ENCODE assay signal across 8 cellular contexts in genomic region chr16:2715519-2715918, GRCh38. TPM values are rescaled to one million over a fixed set of nuclear protein-coding genes. Genes with fewer than 3 reads are reported as not detected.
A peak's percentile ranks its signal among the peaks of the same experiment; 100 is the strongest.
DNase-seq lines count a peak whose midpoint lies in the region; ATAC-seq and TF ChIP-seq lines count a peak whose summit lies in the region.

No MANE protein-coding gene starts in this region.

- H3K27ac Mint-ChIP-seq in CD4-positive, CD25-positive, alpha-beta regulatory T cell, result no peak overlapping the region

- peaks cover 0 to 13% (median 2%) of the 10 kb centered on the region in 4 donors for H3K4me1 Mint-ChIP-seq in CD4-positive, CD25-positive, alpha-beta regulatory T cell

- ATAC-seq in CD4-positive, CD25-positive, alpha-beta regulatory T cell (ENCODE audit: low read depth in 2 of 2), result peak; percentile 87 to 89
- ATAC-seq in GM18502 (IDR thresholded peaks at IDR 0.05; ENCODE audit: poor library complexity, unreplicated experiment), result no peak

- intact Hi-C loops in posterior vena cava (cut with DNase I) (no loop called here), vagina (cut with DNase I) (no loop called here)

- H3K27ac ChIP-seq in CD4-positive, CD25-positive, alpha-beta regulatory T cell (ENCODE audit: insufficient read depth, low read length, poor library complexity, severe bottlenecking), result no peak overlapping the region
- no peak overlapping the region for H3K27ac ChIP-seq in vagina

- H3K27me3 ChIP-seq in CD4-positive, CD25-positive, alpha-beta regulatory T cell (ENCODE audit: control insufficient read depth, insufficient read depth, low read length), result no peaks in the 10 kb centered on the region
- H3K27me3 ChIP-seq in vagina, result no peaks in the 10 kb centered on the region

- H3K9me3 Mint-ChIP-seq in CD4-positive, CD25-positive, alpha-beta regulatory T cell, result peaks cover 0 to 2% (median 0%) of the 10 kb centered on the region in 7 donors

- H3K4me3 Mint-ChIP-seq in CD4-positive, CD25-positive, alpha-beta regulatory T cell, result no peak overlapping the region

- H3K9me3 ChIP-seq in CD4-positive, CD25-positive, alpha-beta regulatory T cell (ENCODE audit: control insufficient read depth in 2 of 2, low read length in 2 of 2), result no peaks in the 10 kb centered on the region
- H3K9me3 ChIP-seq in vagina, result no peaks in the 10 kb centered on the region

- TF ChIP-seq CTCF in NB4 (IDR thresholded peaks at IDR 0.05; ENCODE audit: low read depth, low read length), result no peak
- no peak for TF ChIP-seq CTCF in vagina (IDR thresholded peaks at IDR 0.05)

- peaks cover 9% of the 10 kb centered on the region for H3K4me1 ChIP-seq in CD4-positive, CD25-positive, alpha-beta regulatory T cell (ENCODE audit: control insufficient read depth, insufficient read depth, low read length, poor library complexity, severe bottlenecking)
- H3K4me1 ChIP-seq in vagina, result peaks cover 16% of the 10 kb centered on the region

- H3K36me3 Mint-ChIP-seq in CD4-positive, CD25-positive, alpha-beta regulatory T cell, result no peaks in the 10 kb centered on the region

- H3K27me3 Mint-ChIP-seq in CD4-positive, CD25-positive, alpha-beta regulatory T cell, result peaks cover 12% of the 10 kb centered on the region

- no peak overlapping the region for H3K4me3 ChIP-seq in CD4-positive, CD25-positive, alpha-beta regulatory T cell (ENCODE audit: low read depth, low read length)
- H3K4me3 ChIP-seq in NB4 (ENCODE audit: low read depth, low read length) (no peak overlapping the region), vagina (no peak overlapping the region)

- TF ChIP-seq POLR2A in NB4 (IDR thresholded peaks at IDR 0.05; ENCODE audit: extremely low read depth, insufficient read length) (no peak), vagina (IDR thresholded peaks at IDR 0.05) (no peak)

- no peaks in the 10 kb centered on the region for H3K36me3 ChIP-seq in CD4-positive, CD25-positive, alpha-beta regulatory T cell (ENCODE audit: control insufficient read depth, insufficient read depth, low read length)
- H3K36me3 ChIP-seq in vagina, result no peaks in the 10 kb centered on the region

- peak; percentile 74 to 79 (median 77) for DNase-seq in CD4-positive, CD25-positive, alpha-beta regulatory T cell
- peak; percentile 78 for DNase-seq in NB4 (ENCODE audit: low read depth)
- DNase-seq in activated T-cell treated with anti-CD3 and anti-CD28 coated beads, Interleukin-2, amount 50 U/mL, for 1 hour, result peak; percentile 86
- DNase-seq in foreskin melanocyte, result peak; percentile 5
- DNase-seq in posterior vena cava (ENCODE audit: low spot score), result peak; percentile 92
- DNase-seq in vagina (ENCODE audit: extremely low spot score in 2 of 2), result no peak
- no peak for DNase-seq in NCI-H2107 treated with DMSO at 0.1 percent for 48 hours (lab: John Stamatoyannopoulos, UW; ENCODE audit: unreplicated experiment)

RNA-seq across cellular contexts. Expression of gene PRSS27, which starts 4.5 kb away (rescaled TPM):
- 0.81 TPM for total RNA-seq in CD4-positive, CD25-positive, alpha-beta regulatory T cell
- polyA plus RNA-seq in CD4-positive, CD25-positive, alpha-beta regulatory T cell, result under 1 TPM in 2 of 4 donors, not detected in 2; 0.13 to 0.14 TPM
- 1 to 10 TPM in 1 of 2 donors, under 1 TPM in 1; 0.71 to 1.4 TPM for total RNA-seq in posterior vena cava
- 61.6 TPM for total RNA-seq in vagina

RNA-seq across cellular contexts. Expression of gene KCTD5, which starts 33.2 kb away (rescaled TPM):
- 24.1 TPM for total RNA-seq in CD4-positive, CD25-positive, alpha-beta regulatory T cell
- 10 to 100 TPM; 17.5 to 26.4 (median 21.9) TPM for polyA plus RNA-seq in CD4-positive, CD25-positive, alpha-beta regulatory T cell
- 10 to 100 TPM; 13.5 to 14.3 TPM for total RNA-seq in posterior vena cava
- 19.4 TPM for total RNA-seq in vagina

RNA-seq across cellular contexts. Expression of gene SRRM2, which starts 36.9 kb away (rescaled TPM):
- total RNA-seq in CD4-positive, CD25-positive, alpha-beta regulatory T cell, result 1,344 TPM
- 10 to 100 TPM; 29.8 to 40.2 (median 36.4) TPM for polyA plus RNA-seq in CD4-positive, CD25-positive, alpha-beta regulatory T cell
- total RNA-seq in posterior vena cava, result 100 to 1,000 TPM; 320 to 360 TPM
- 534 TPM for total RNA-seq in vagina

Comparison
In these comparisons a context has a peak if more than half of its experiments do, and no peak if none do; other contexts are left out.
1. DNase-seq: peak in CD4-positive, CD25-positive, alpha-beta regulatory T cell (3 of 3), NB4 (single experiment), activated T-cell treated with anti-CD3 and anti-CD28 coated beads, Interleukin-2, amount 50 U/mL, for 1 hour (single experiment), foreskin melanocyte (single experiment) and posterior vena cava (single experiment); none in vagina (0 of 2) and NCI-H2107 treated with DMSO at 0.1 percent for 48 hours (single experiment).
2. RNA of gene PRSS27, which starts 4.5 kb away (total RNA-seq): 61.6 TPM in vagina (single experiment); 0.71 to 1.4 TPM in posterior vena cava and 0.81 TPM in CD4-positive, CD25-positive, alpha-beta regulatory T cell (single experiment); every median in the first group is over 10 times any median in the second.